Comparison of ENCODE assay signal across 1 cellular context in genomic region chr2:64173156-64174135, GRCh38.
TF ChIP-seq lines count a peak whose summit lies in the region.

No MANE protein-coding gene starts in this region.

TF ChIP-seq in endothelial cell of umbilical vein, 7 proteins besides CTCF, POLR2A, EP300 and RAD21:
- TF ChIP-seq MYC (IDR thresholded peaks at IDR 0.05; ENCODE audit: low read depth, low read length), result no peak
- TF ChIP-seq POLR2AphosphoS5 (IDR thresholded peaks at IDR 0.05; ENCODE audit: insufficient read depth, low read depth, low read length), result no peak
- no peak for TF ChIP-seq FOS (IDR thresholded peaks at IDR 0.05; ENCODE audit: borderline replicate concordance, insufficient read depth, low read length)
- no peak for TF ChIP-seq JUN (IDR thresholded peaks at IDR 0.05; ENCODE audit: borderline replicate concordance, insufficient read depth, insufficient read length, low read depth)
- no peak for TF ChIP-seq EZH2 (IDR thresholded peaks at IDR 0.05; ENCODE audit: borderline replicate concordance, low read depth, low read length, severe bottlenecking)
- no peak for TF ChIP-seq GATA2 (IDR thresholded peaks at IDR 0.05; ENCODE audit: insufficient read depth, insufficient read length, low read depth, low read length)
- TF ChIP-seq MAX (IDR thresholded peaks at IDR 0.05; ENCODE audit: insufficient read depth, insufficient read length), result no peak
